In the genomic region with DNA sequence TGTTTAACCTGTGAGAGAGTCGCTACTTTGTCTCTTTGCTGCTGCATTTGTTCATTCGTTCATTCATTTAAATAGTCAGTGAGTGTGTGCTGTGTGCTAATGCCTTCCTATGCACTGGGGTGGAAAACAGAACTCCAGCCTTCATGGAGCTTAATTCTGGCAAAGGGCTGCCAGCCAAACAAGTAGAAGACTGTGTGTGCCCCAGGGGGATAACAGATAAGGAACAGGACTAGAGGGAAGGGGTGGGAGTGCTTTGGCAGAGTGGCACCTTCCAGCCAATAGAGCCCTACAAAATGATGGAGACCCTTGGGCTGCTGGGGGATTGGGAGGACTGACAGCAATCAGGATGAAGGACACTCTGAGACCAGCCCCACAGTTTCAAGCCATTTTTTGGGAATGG, we compare ENCODE assay signal across 25 cellular contexts.
DNase-seq lines count a peak whose midpoint lies in the region; ATAC-seq, FAIRE-seq and TF ChIP-seq lines count a peak whose summit lies in the region.
"Had no signal": no experiment of that assay in that cellular context is flagged by ENCODE, and none has a peak within 500 bp of the region (broad histone marks: within the 10 kb centered on the region; RNA-seq: fewer than 3 reads in every experiment).

No MANE protein-coding gene starts in this region.

- no peak for FAIRE-seq in astrocyte (lab: Jason Lieb, UNC)
- FAIRE-seq: GM12878, H1 had no signal

- no peak overlapping the region for H2AFZ ChIP-seq in astrocyte (ENCODE audit: low read depth, low read length)
- no peak overlapping the region for H2AFZ ChIP-seq in GM23338

- intact Hi-C loops in Right ventricle myocardium inferior (cut with DNase I) = no loop called here
- intact Hi-C loops in cardiac septum (cut with DNase I) = no loop called here

- no peaks in the 10 kb centered on the region; the same call in 1 of the 2 replicates for H3K9me2 ChIP-seq in GM23338 (ENCODE audit: insufficient read depth)

- H3K4me3 Mint-ChIP-seq in astrocyte (ENCODE audit: unreplicated experiment) (peak overlapping the region; percentile 12), mesothelial cell of epicardium (no peak overlapping the region), GM23338 (no peak overlapping the region)
- H3K4me3 Mint-ChIP-seq: activated naive CD4-positive, alpha-beta T cell treated with anti-CD3 and anti-CD28 coated beads for 36 hours; central memory CD8-positive, alpha-beta T cell; stimulated activated naive CD8-positive, alpha-beta T cell treated with anti-CD3 and anti-CD28 coated beads, Interleukin-15, amount 100 ng/mL, for 72 hours; T-helper 2 cell treated with Interferon-gamma antibody and Interleukin-4, amounts not matched to agents 5 μg/mL and 100 μg/mL, for 36 hours had no signal

- H3K27ac Mint-ChIP-seq in astrocyte (ENCODE audit: unreplicated experiment) (no peak overlapping the region), mesothelial cell of epicardium (peak overlapping the region; percentile 52), GM23338 (no peak overlapping the region)
- H3K27ac Mint-ChIP-seq: activated naive CD4-positive, alpha-beta T cell treated with anti-CD3 and anti-CD28 coated beads for 36 hours; T-helper 2 cell treated with Interferon-gamma antibody and Interleukin-4, amounts not matched to agents 5 μg/mL and 100 μg/mL, for 36 hours had no signal

- peak; percentile 9 for ATAC-seq in Right ventricle myocardium inferior
- ATAC-seq in GM23338 = no peak
- ATAC-seq: GM12878; sciatic nerve; stimulated activated naive CD8-positive, alpha-beta T cell treated with anti-CD3 and anti-CD28 coated beads, Interleukin-15, amount 100 ng/mL, for 72 hours had no signal

- H3F3A ChIP-seq in GM23338 (replicated peaks; ENCODE audit: low read depth) = no peaks in the 10 kb centered on the region

- H3K36me3 ChIP-seq in astrocyte (ENCODE audit: insufficient read depth, low read length) (no peaks in the 10 kb centered on the region), GM23338 (ENCODE audit: insufficient read depth) (no peaks in the 10 kb centered on the region)
- H3K36me3 ChIP-seq: tibial nerve had no signal

- H3K9ac ChIP-seq in astrocyte (ENCODE audit: low read length) = peak overlapping the region; percentile 8

- peaks cover 6% of the 10 kb centered on the region for H3K36me3 Mint-ChIP-seq in astrocyte (ENCODE audit: low read depth, unreplicated experiment)
- no peaks in the 10 kb centered on the region for H3K36me3 Mint-ChIP-seq in mesothelial cell of epicardium
- H3K36me3 Mint-ChIP-seq in GM23338 (ENCODE audit: low read depth) = no peaks in the 10 kb centered on the region

- no peaks in the 10 kb centered on the region for H3K9me3 Mint-ChIP-seq in astrocyte (ENCODE audit: unreplicated experiment)
- H3K9me3 Mint-ChIP-seq in mesothelial cell of epicardium = no peaks in the 10 kb centered on the region
- no peaks in the 10 kb centered on the region for H3K9me3 Mint-ChIP-seq in GM23338
- H3K9me3 Mint-ChIP-seq: activated naive CD4-positive, alpha-beta T cell treated with anti-CD3 and anti-CD28 coated beads for 36 hours; central memory CD8-positive, alpha-beta T cell; stimulated activated naive CD8-positive, alpha-beta T cell treated with anti-CD3 and anti-CD28 coated beads, Interleukin-15, amount 100 ng/mL, for 72 hours; T-helper 2 cell treated with Interferon-gamma antibody and Interleukin-4, amounts not matched to agents 5 μg/mL and 100 μg/mL, for 36 hours had no signal

- H3K4me1 Mint-ChIP-seq in astrocyte (ENCODE audit: low read depth, unreplicated experiment) (peaks cover 51% of the 10 kb centered on the region), mesothelial cell of epicardium (peaks cover 77% of the 10 kb centered on the region), GM23338 (peaks cover 41% of the 10 kb centered on the region)

- peak overlapping the region; percentile 53 for H3K27ac ChIP-seq in astrocyte (ENCODE audit: low read depth, low read length)
- H3K27ac ChIP-seq in GM23338 (ENCODE audit: low read depth) = no peak overlapping the region
- H3K27ac ChIP-seq: tibial nerve had no signal

- H3K4me1 ChIP-seq in astrocyte (ENCODE audit: insufficient read depth, low read length) = peaks cover 59% of the 10 kb centered on the region
- peaks cover 20% of the 10 kb centered on the region; the same call in 1 of the 2 replicates for H3K4me1 ChIP-seq in GM23338 (ENCODE audit: insufficient read depth)

- no peaks in the 10 kb centered on the region for H4K20me1 ChIP-seq in astrocyte (ENCODE audit: insufficient read depth, low read length)
- H4K20me1 ChIP-seq in GM23338 (replicated peaks; ENCODE audit: insufficient read depth) = peaks cover 4% of the 10 kb centered on the region; the same call in 1 of the 2 replicates

- H3K27me3 Mint-ChIP-seq in astrocyte (ENCODE audit: low read depth, unreplicated experiment) (no peaks in the 10 kb centered on the region), mesothelial cell of epicardium (ENCODE audit: low read depth) (no peaks in the 10 kb centered on the region), GM23338 (ENCODE audit: insufficient read depth, low read depth, poor library complexity) (peaks cover 9% of the 10 kb centered on the region)
- H3K27me3 Mint-ChIP-seq: central memory CD8-positive, alpha-beta T cell; stimulated activated naive CD8-positive, alpha-beta T cell treated with anti-CD3 and anti-CD28 coated beads, Interleukin-15, amount 100 ng/mL, for 72 hours had no signal

- H3K79me2 ChIP-seq in astrocyte (ENCODE audit: insufficient read depth, low read length) = no peaks in the 10 kb centered on the region
- peaks cover 6% of the 10 kb centered on the region for H3K79me2 ChIP-seq in GM23338 (replicated peaks; ENCODE audit: insufficient read depth)

- H3K4me3 ChIP-seq in astrocyte (ENCODE audit: insufficient read depth, low read depth, low read length) = no peak overlapping the region
- H3K4me3 ChIP-seq in GM23338 = no peak overlapping the region
- H3K4me3 ChIP-seq: GM12878, tibial nerve had no signal

- H3K9me3 ChIP-seq in astrocyte (ENCODE audit: insufficient read depth, low read depth, low read length) = no peaks in the 10 kb centered on the region
- H3K9me3 ChIP-seq: tibial nerve had no signal

- H3K27me3 ChIP-seq in astrocyte (ENCODE audit: insufficient read depth, low read length) (no peaks in the 10 kb centered on the region), GM23338 (ENCODE audit: insufficient read depth) (no peaks in the 10 kb centered on the region)
- H3K27me3 ChIP-seq: tibial nerve had no signal

- no peak for TF ChIP-seq CTCF in astrocyte (IDR thresholded peaks at IDR 0.05; ENCODE audit: insufficient read depth, low read depth, low read length)
- TF ChIP-seq CTCF in mesothelial cell of epicardium (IDR thresholded peaks at IDR 0.05; ENCODE audit: unreplicated experiment) = no peak
- no peak for TF ChIP-seq CTCF in GM23338 (conservative IDR thresholded peaks at IDR 0.05; ENCODE audit: low read depth in 2 of 2)

- DNase-seq in Right ventricle myocardium inferior (ENCODE audit: missing footprints) (no peak), cardiac septum (ENCODE audit: low spot score) (no peak), astrocyte (ENCODE audit: low read depth) (no peak), mesothelial cell of epicardium (ENCODE audit: low spot score in 2 of 2, unreplicated experiment in 2 of 2) (no peak), GM23338 (ENCODE audit: low spot score) (no peak), DMS153 (lab: John Stamatoyannopoulos, UW) (no peak), pons (ENCODE audit: low spot score) (no peak)
- no peak for DNase-seq in stimulated activated CD4-positive, alpha-beta T cell treated with anti-CD3 and anti-CD28 coated beads, Interleukin-4, amount 100 ng/mL, for 1 hour
- DNase-seq: 8988T; activated CD4-positive, alpha-beta T cell treated with anti-CD3 and anti-CD28 coated beads for 4 hours; activated naive CD4-positive, alpha-beta T cell treated with anti-CD3 and anti-CD28 coated beads for 36 hours; activated T-cell treated with anti-CD3 and anti-CD28 coated beads, Interleukin-2, amount 50 U/mL, for 48 hours; AML-193; DMS79 treated with DMSO at 0.1 percent for 48 hours; kidney glomerular epithelial cell; NCI-H1092; NCI-H1930; NCI-H69; stimulated activated naive CD8-positive, alpha-beta T cell treated with anti-CD3 and anti-CD28 coated beads, Interleukin-15, amount 100 ng/mL, for 72 hours had no signal

- H3K4me2 ChIP-seq in astrocyte (ENCODE audit: low read length) (no peak overlapping the region), GM23338 (no peak overlapping the region)

TF ChIP-seq in GM23338, 12 proteins besides CTCF, POLR2A, EP300 and RAD21 (continues in another document):
- no peak for TF ChIP-seq ZNF114 (CRISPR knock-in tag; IDR thresholded peaks at IDR 0.05)
